Comparison of ENCODE assay signal across 18 cellular contexts in genomic region chrX:52516987-52517325, GRCh38. TPM values are rescaled to one million over a fixed set of nuclear protein-coding genes. Genes with fewer than 3 reads are reported as not detected.
"Had no signal": no experiment of that assay in that cellular context is flagged by ENCODE, and none has a peak within 500 bp of the region (broad histone marks: within the 10 kb centered on the region; RNA-seq: fewer than 3 reads in every experiment).

Gene XAGE1B, minus strand, starts transcription at chrX:52517063. Its CDS starts 1,536 bp downstream, at chrX:52515527.

RNA-seq across cellular contexts. Expression of gene XAGE1B, which starts in this region (rescaled TPM):
- total RNA-seq: naive thymus-derived CD4-positive, alpha-beta T cell; natural killer cell; osteoblast; ovary; progenitor cell of endocrine pancreas; psoas muscle; renal cortical epithelial cell; right cardiac atrium; right lobe of liver; smooth muscle cell; spleen; suprapubic skin; thoracic aorta; thyroid gland; tibial nerve; urinary bladder; uterus had no signal
- polyA plus RNA-seq: naive thymus-derived CD4-positive, alpha-beta T cell; neural cell; ovary; psoas muscle; right cardiac atrium; smooth muscle cell; urinary bladder had no signal
